ENCODE assay signal across 8 cellular contexts in genomic region chr4:4386736-4387392, GRCh38. TPM values are rescaled to one million over a fixed set of nuclear protein-coding genes. Genes with fewer than 3 reads are reported as not detected.
DNase-seq lines count a peak whose midpoint lies in the region; ATAC-seq, FAIRE-seq and TF ChIP-seq lines count a peak whose summit lies in the region.

NSG1 (plus strand) TSS chr4:4387102; CDS start chr4:4387630, 528 bp downstream.

- H3K27me3 ChIP-seq in keratinocyte (ENCODE audit: control insufficient read depth, extremely low read depth, insufficient read depth, low read length), result peaks cover 14% of the 10 kb centered on the region

- H3K36me3 ChIP-seq in keratinocyte (ENCODE audit: control insufficient read depth in 2 of 2, extremely low read depth in 1 of 2, insufficient read depth in 2 of 2, low read length in 2 of 2), result peaks cover 0 to 6% of the 10 kb centered on the region in 2 experiments

- no TSS peak for BruUV-seq in MCF 10A (replicated peaks; lab: Mats Ljungman, UMichigan)

- CTCF ChIA-PET in MCF 10A (lab: Yijun Ruan, JAX), result interaction anchor here (0.7 kb wide), 1 partner anchor 42 kb away, joined by 3 read pairs; no protein-coding TSS in a partner anchor

- in situ Hi-C loops in GM13977 (cut with MboI; ENCODE audit: low pct_unique_long_range_greater_than_20kb, low sequenced_read_pairs, unreplicated experiment) (no loop called here), SK-MEL-5 (cut with HindIII; ENCODE audit: low pct_unique_long_range_greater_than_20kb, low sequenced_read_pairs) (no loop called here)

- ATAC-seq in HG03520 (IDR thresholded peaks at IDR 0.05; ENCODE audit: unreplicated experiment), result no peak
- ATAC-seq in HG02610 (IDR thresholded peaks at IDR 0.05; ENCODE audit: unreplicated experiment), result no peak

- no peaks in the 10 kb centered on the region for H3K9me1 ChIP-seq in keratinocyte (ENCODE audit: control insufficient read depth, extremely low read depth, insufficient read depth, low read length)

- H2AFZ ChIP-seq in keratinocyte (ENCODE audit: control insufficient read depth, low read length), result peak within 1 kb of the TSS; percentile 73

- H3K9me3 ChIP-seq in keratinocyte (ENCODE audit: control insufficient read depth, low read depth, low read length), result no peaks in the 10 kb centered on the region

- peak within 1 kb of the TSS; percentile 78 for H3K4me3 Mint-ChIP-seq in MCF 10A (ENCODE audit: unreplicated experiment)

- no peak for TF ChIP-seq CTCF in GM13977 (IDR thresholded peaks at IDR 0.05; ENCODE audit: extremely low read depth, insufficient read depth, missing control alignments)
- no peak for TF ChIP-seq CTCF in MCF 10A (IDR thresholded peaks at IDR 0.05; ENCODE audit: unreplicated experiment)
- TF ChIP-seq CTCF in keratinocyte (optimal IDR thresholded peaks at IDR 0.05 in 1 of 3, IDR thresholded peaks at IDR 0.05 in 1 of 3, conservative IDR thresholded peaks at IDR 0.05 in 1 of 3; ENCODE audit: extremely low read depth in 1 of 3, insufficient read depth in 2 of 3, low read length in 3 of 3), result no peak

- no peaks in the 10 kb centered on the region for H3K36me3 Mint-ChIP-seq in MCF 10A (ENCODE audit: insufficient read depth, unreplicated experiment)

- H3K9me3 Mint-ChIP-seq in MCF 10A (ENCODE audit: unreplicated experiment), result no peaks in the 10 kb centered on the region

- H3K4me3 ChIP-seq in keratinocyte (ENCODE audit: control insufficient read depth in 2 of 3, extremely low read depth in 1 of 3, insufficient read depth in 2 of 3, low read depth in 1 of 3, low read length in 3 of 3), result peak within 1 kb of the TSS; percentile 54 to 75 (median 67)

- DNase-seq in GM13977 (ENCODE audit: low spot score) (peak; percentile 47), SK-MEL-5 (ENCODE audit: low read depth, low spot score) (peak; percentile 35), MCF 10A (ENCODE audit: unreplicated experiment) (peak; percentile 32), keratinocyte (ENCODE audit: low read depth, low spot score) (no peak), KG1 (lab: John Stamatoyannopoulos, UW) (no peak)
- DNase-seq in stimulated activated CD4-positive, alpha-beta T cell treated with anti-CD3 and anti-CD28 coated beads, Interleukin-4, amount 100 ng/mL, for 48 hours (ENCODE audit: low read depth in 2 of 2), result peak; percentile 20 to 34

- H3K27me3 Mint-ChIP-seq in MCF 10A (ENCODE audit: insufficient read depth, unreplicated experiment), result peaks cover 21% of the 10 kb centered on the region

- H3K27ac ChIP-seq in keratinocyte (ENCODE audit: control insufficient read depth, insufficient read depth, low read length), result no peak within 1 kb of the TSS

- peak within 1 kb of the TSS; percentile 78 for H3K4me2 ChIP-seq in keratinocyte (ENCODE audit: control insufficient read depth, extremely low read depth, insufficient read depth, low read depth, low read length)

- no peaks in the 10 kb centered on the region for H4K20me1 ChIP-seq in keratinocyte (ENCODE audit: control insufficient read depth, extremely low read depth, insufficient read depth, low read length)

- H3K4me1 Mint-ChIP-seq in MCF 10A (ENCODE audit: insufficient read depth, unreplicated experiment), result peaks cover 5% of the 10 kb centered on the region

- dilution Hi-C loops in keratinocyte (cut with MboI; ENCODE audit: extremely low pct_ligation_motif_present, low sequenced_read_pairs), result no loop called here

- no peak for FAIRE-seq in keratinocyte (lab: Jason Lieb, UNC)

- intact Hi-C loops in MCF 10A (cut with micrococcal nuclease), result loop anchor here (1.0 kb wide), 1 partner anchor 43 kb away; no protein-coding TSS in a partner anchor

- H3K79me2 ChIP-seq in keratinocyte (ENCODE audit: control insufficient read depth, insufficient read depth, low read length), result no peaks in the 10 kb centered on the region

- POLR2A ChIA-PET in MCF 10A (lab: Yijun Ruan, JAX), result interaction anchor here (0.6 to 0.9 kb wide), 3 partner anchors 29 to 417 kb away, joined by 3 to 5 read pairs (median 3); no protein-coding TSS in a partner anchor

- peak within 1 kb of the TSS; percentile 54 for H3K9ac ChIP-seq in keratinocyte (ENCODE audit: control insufficient read depth, extremely low read depth, insufficient read depth, low read length)

- H3K27ac Mint-ChIP-seq in MCF 10A (ENCODE audit: low read depth, unreplicated experiment), result peak within 1 kb of the TSS; percentile 74

- H3K4me1 ChIP-seq in keratinocyte (ENCODE audit: control insufficient read depth, extremely low read depth, insufficient read depth, low read length), result peaks cover 13% of the 10 kb centered on the region

RNA-seq across cellular contexts. Expression of gene NSG1, which starts in this region (rescaled TPM):
- total RNA-seq in SK-MEL-5 (2014; rRNA removed; shearing (Covaris generic)), result 81.7 and 85.9 TPM in 2 replicates
- 97.5 and 101 TPM in 2 replicates for polyA plus RNA-seq in SK-MEL-5 (2015; cell fraction: cytosol; rRNA removed)
- 34.9 and 39.7 TPM in 2 replicates for polyA plus RNA-seq in SK-MEL-5 (2015; cell fraction: nucleus; rRNA removed)
- total RNA-seq in MCF 10A (2022), result 6.7 and 8.6 TPM in 2 replicates
- polyA plus RNA-seq in keratinocyte, result 49.3 to 68.6 TPM (median 62.0 TPM) in 3 replicates
- 97.7 TPM for polyA plus RNA-seq in keratinocyte (2011; ENCODE audit: low read depth)
- polyA plus RNA-seq in keratinocyte (2011; cell fraction: cytosol; rRNA removed), result 70.5 and 101 TPM in 2 replicates
- 67.0 and 81.8 TPM in 2 replicates for polyA plus RNA-seq in keratinocyte (2011; cell fraction: nucleus; rRNA removed)
- polyA plus RNA-seq in keratinocyte (2012; ENCODE audit: low replicate concordance), result 67.1 and 77.2 TPM in 2 replicates
- polyA minus RNA-seq in keratinocyte, result 32.7 to 73.3 TPM (median 46.2 TPM) in 3 replicates
- polyA minus RNA-seq in keratinocyte (2011; cell fraction: cytosol; rRNA and poly(A)+ RNA removed), result 46.2 TPM
- 14.7 and 25.8 TPM in 2 replicates for polyA minus RNA-seq in keratinocyte (2011; cell fraction: nucleus; rRNA and poly(A)+ RNA removed)

Comparison
In these comparisons a context has a peak if more than half of its experiments do, and no peak if none do; other contexts are left out.
1. DNase-seq: peak in GM13977 (single experiment), SK-MEL-5 (single experiment), MCF 10A (single experiment) and stimulated activated CD4-positive, alpha-beta T cell treated with anti-CD3 and anti-CD28 coated beads, Interleukin-4, amount 100 ng/mL, for 48 hours (2 of 2); none in keratinocyte (single experiment) and KG1 (single experiment).